13 cellular contexts compared by ENCODE assay signal in the genomic region with DNA sequence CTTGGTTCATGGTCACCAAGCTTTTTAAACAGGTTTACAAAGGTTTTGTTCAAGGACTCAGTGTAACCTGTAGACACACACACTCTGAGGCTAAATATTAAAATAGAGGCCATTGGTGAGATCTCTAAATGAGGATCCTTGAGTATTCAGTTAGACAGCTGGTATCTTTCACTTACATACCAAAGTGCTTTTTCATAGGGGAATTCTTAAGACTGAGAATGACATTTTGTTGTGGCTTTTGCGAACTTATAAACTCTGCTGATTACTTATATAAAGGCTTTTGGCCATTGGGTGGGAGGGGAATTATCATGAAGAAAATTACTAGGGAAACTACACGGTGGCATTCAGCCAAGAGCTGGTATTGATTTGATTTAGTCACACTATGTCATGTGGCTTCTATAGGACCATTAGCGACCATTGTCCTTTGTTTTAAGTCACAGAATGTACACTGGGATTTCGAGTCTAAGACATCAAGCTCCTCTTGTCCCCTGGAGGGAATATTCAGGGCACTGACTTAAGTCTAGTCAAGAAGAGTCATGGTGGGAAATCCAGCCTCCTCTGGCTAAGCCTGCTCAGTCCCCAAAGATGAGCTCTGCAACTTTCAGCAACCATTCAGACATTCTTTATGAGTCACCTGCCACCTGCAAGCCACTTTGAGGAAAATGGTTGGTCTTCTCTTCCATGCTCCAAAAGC. TPM values are rescaled to one million over a fixed set of nuclear protein-coding genes. Genes with fewer than 3 reads are reported as not detected.
A peak's percentile ranks its signal among the peaks of the same experiment; 100 is the strongest.
DNase-seq lines count a peak whose midpoint lies in the region; ATAC-seq, FAIRE-seq and TF ChIP-seq lines count a peak whose summit lies in the region.
"Not testable (repeated sequence)": the region's sequence is repeated elsewhere in the genome, so short reads cannot be mapped to it uniquely, and the experiment has no call there.
"Had no signal": no experiment of that assay in that cellular context is flagged by ENCODE, and none has a peak within 500 bp of the region (broad histone marks: within the 10 kb centered on the region; RNA-seq: fewer than 3 reads in every experiment).

No MANE protein-coding gene starts in this region.

- TF ChIP-seq POLR2A in GM12891 (IDR thresholded peaks at IDR 0.05; ENCODE audit: low read depth, low read length), result not testable (repeated sequence)

- H3K36me3 Mint-ChIP-seq in activated T-cell treated with anti-CD3 and anti-CD28 coated beads, Interleukin-2, amount 50 U/mL, for 72 hours (ENCODE audit: insufficient read depth in 2 of 2), result not testable (repeated sequence)

- not testable (repeated sequence) for H3K27me3 Mint-ChIP-seq in activated T-cell treated with anti-CD3 and anti-CD28 coated beads, Interleukin-2, amount 50 U/mL, for 72 hours (ENCODE audit: low read depth)

- ATAC-seq in GM18870 (IDR thresholded peaks at IDR 0.05; ENCODE audit: unreplicated experiment) (peak; percentile 44), GM21786 (IDR thresholded peaks at IDR 0.05; ENCODE audit: unreplicated experiment) (peak; percentile 49), HG02870 (IDR thresholded peaks at IDR 0.05; ENCODE audit: unreplicated experiment) (peak; percentile 43), HG03565 (IDR thresholded peaks at IDR 0.05; ENCODE audit: unreplicated experiment) (peak; percentile 40)
- ATAC-seq in activated T-cell treated with anti-CD3 and anti-CD28 coated beads, Interleukin-2, amount 50 U/mL, for 72 hours (replicated peaks in 1 of 2), result peak; percentile 68 to 75
- ATAC-seq in stimulated activated naive CD8-positive, alpha-beta T cell treated with anti-CD3 and anti-CD28 coated beads, Interleukin-15, Interleukin-2, amounts not matched to agents 100 U/mL and 50 U/mL, for 24 hours, result peak; percentile 70

- H3K9me3 Mint-ChIP-seq in activated T-cell treated with anti-CD3 and anti-CD28 coated beads, Interleukin-2, amount 50 U/mL, for 72 hours, result not testable (repeated sequence)

- H3K27ac Mint-ChIP-seq in activated T-cell treated with anti-CD3 and anti-CD28 coated beads, Interleukin-2, amount 50 U/mL, for 72 hours, result not testable (repeated sequence)

- peak; percentile 84 for FAIRE-seq in GM12891 (lab: Jason Lieb, UNC)
- peak; percentile 51 for FAIRE-seq in colon (lab: Jason Lieb, UNC)

- H3K4me1 Mint-ChIP-seq in activated T-cell treated with anti-CD3 and anti-CD28 coated beads, Interleukin-2, amount 50 U/mL, for 72 hours (ENCODE audit: low read depth), result not testable (repeated sequence)

- not testable (repeated sequence) for H3K4me3 Mint-ChIP-seq in activated T-cell treated with anti-CD3 and anti-CD28 coated beads, Interleukin-2, amount 50 U/mL, for 72 hours

- not testable (repeated sequence) for DNase-seq in GM12891 (ENCODE audit: insufficient read length, low spot score); activated T-cell treated with anti-CD3 and anti-CD28 coated beads, Interleukin-2, amount 50 U/mL, for 72 hours; stimulated activated naive CD8-positive, alpha-beta T cell treated with anti-CD3 and anti-CD28 coated beads, Interleukin-15, Interleukin-2, amounts not matched to agents 100 U/mL and 50 U/mL, for 24 hours

RNA-seq across cellular contexts. Expression of gene HSFX3, which starts 1.7 kb away (rescaled TPM):
- polyA plus RNA-seq in GM12891 (2012; ENCODE audit: low read depth, missing spikeins), result not detected
- not detected for total RNA-seq in activated T-cell treated with anti-CD3 and anti-CD28 coated beads, Interleukin-2, amount 50 U/mL, for 72 hours
- total RNA-seq: CD4-positive, alpha-beta T cell; H4; HT1080; SJCRH30; T-cell had no signal

RNA-seq across cellular contexts. Expression of gene EOLA1, which starts 10.6 kb away (rescaled TPM):
- 24.4 TPM for polyA plus RNA-seq in GM12891 (2012; ENCODE audit: low read depth, missing spikeins)
- 10 to 100 TPM; 26.7 to 28.1 TPM for total RNA-seq in activated T-cell treated with anti-CD3 and anti-CD28 coated beads, Interleukin-2, amount 50 U/mL, for 72 hours

RNA-seq across cellular contexts. Expression of gene MAGEA9B, which starts 35.9 kb away (rescaled TPM):
- polyA plus RNA-seq in GM12891 (2012; ENCODE audit: low read depth, missing spikeins), result not detected
- not detected for total RNA-seq in activated T-cell treated with anti-CD3 and anti-CD28 coated beads, Interleukin-2, amount 50 U/mL, for 72 hours
- total RNA-seq: CD4-positive, alpha-beta T cell; H4; SJCRH30; T-cell had no signal

RNA-seq across cellular contexts. Expression of gene HSFX2, which starts 43.7 kb away (rescaled TPM):
- polyA plus RNA-seq in GM12891 (2012; ENCODE audit: low read depth, missing spikeins), result not detected
- under 1 TPM; 0.17 to 0.39 TPM for total RNA-seq in activated T-cell treated with anti-CD3 and anti-CD28 coated beads, Interleukin-2, amount 50 U/mL, for 72 hours
- total RNA-seq: CD4-positive, alpha-beta T cell; H4; HT1080; SJCRH30; T-cell had no signal

RNA-seq across cellular contexts. Expression of gene IDS, which starts 46.3 kb away (rescaled TPM):
- 28.3 TPM for polyA plus RNA-seq in GM12891 (2012; ENCODE audit: low read depth, missing spikeins)
- 10 to 100 TPM; 64.6 to 84.7 TPM for total RNA-seq in activated T-cell treated with anti-CD3 and anti-CD28 coated beads, Interleukin-2, amount 50 U/mL, for 72 hours
